Comparison of ENCODE assay signal across 17 cellular contexts in genomic region chr4:170004656-170005250, GRCh38. TPM values are rescaled to one million over a fixed set of nuclear protein-coding genes. Genes with fewer than 3 reads are reported as not detected.
DNase-seq lines count a peak whose midpoint lies in the region; ATAC-seq and TF ChIP-seq lines count a peak whose summit lies in the region.
"Had no signal": no experiment of that assay in that cellular context is flagged by ENCODE, and none has a peak within 500 bp of the region (broad histone marks: within the 10 kb centered on the region; RNA-seq: fewer than 3 reads in every experiment).

No MANE protein-coding gene starts in this region.

- no peak overlapping the region for H2AFZ ChIP-seq in mesenchymal stem cell (ENCODE audit: low read depth, low read length)

- 91% methylated on average over 4 of the region's 5 CpGs for WGBS in mesenchymal stem cell

- no peaks in the 10 kb centered on the region for H3K27me3 Mint-ChIP-seq in activated T-cell treated with anti-CD3 and anti-CD28 coated beads, Interleukin-2, amount 50 U/mL, for 72 hours (ENCODE audit: low read depth)
- H3K27me3 Mint-ChIP-seq in type B pancreatic cell, result no peaks in the 10 kb centered on the region
- H3K27me3 Mint-ChIP-seq: activated naive CD8-positive, alpha-beta T cell treated with anti-CD3 and anti-CD28 coated beads, Interleukin-2, amount 10 ng/mL, durations not matched to agents 7 days and 5 days had no signal

- H2BK120ac ChIP-seq in mesenchymal stem cell (ENCODE audit: low read depth, low read length), result no peak overlapping the region

- TF ChIP-seq CTCF in ascending aorta (IDR thresholded peaks at IDR 0.05) (no peak), fibroblast of the aortic adventitia (IDR thresholded peaks at IDR 0.05; ENCODE audit: insufficient read depth, low read length) (no peak), thoracic aorta (IDR thresholded peaks at IDR 0.05) (no peak), type B pancreatic cell (conservative IDR thresholded peaks at IDR 0.05) (no peak)

- H3K4me1 Mint-ChIP-seq in activated T-cell treated with anti-CD3 and anti-CD28 coated beads, Interleukin-2, amount 50 U/mL, for 72 hours (ENCODE audit: low read depth), result peaks cover 5% of the 10 kb centered on the region
- H3K4me1 Mint-ChIP-seq in type B pancreatic cell (ENCODE audit: unreplicated experiment), result peaks cover 7% of the 10 kb centered on the region

- in situ Hi-C loops in HAP-1 (cut with MboI; ENCODE audit: low sequenced_read_pairs), result no loop called here

- H3K36me3 ChIP-seq in HAP-1 (replicated peaks), result no peaks in the 10 kb centered on the region
- no peaks in the 10 kb centered on the region for H3K36me3 ChIP-seq in ascending aorta
- no peaks in the 10 kb centered on the region for H3K36me3 ChIP-seq in thoracic aorta
- H3K36me3 ChIP-seq in mesenchymal stem cell (ENCODE audit: control insufficient read depth in 1 of 2, insufficient read depth in 2 of 2, low read depth in 1 of 2, low read length in 2 of 2), result no peaks in the 10 kb centered on the region
- H3K36me3 ChIP-seq: upper lobe of left lung had no signal

- intact Hi-C loops in ascending aorta (cut with DNase I), result loop anchor here (1.0 kb wide), 1 partner anchor 40 kb away; no protein-coding TSS in a partner anchor

- no peak overlapping the region for H3K14ac ChIP-seq in mesenchymal stem cell (ENCODE audit: low read length in 2 of 2)

- no peaks in the 10 kb centered on the region for H3K79me1 ChIP-seq in mesenchymal stem cell (replicated peaks; ENCODE audit: low read length, poor library complexity, severe bottlenecking)

- DNase-seq in HAP-1 (ENCODE audit: low spot score in 2 of 2) (peak; percentile 23 to 32), ascending aorta (ENCODE audit: low spot score in 2 of 2) (no peak), fibroblast of the aortic adventitia (ENCODE audit: low read depth) (peak; percentile 24), thoracic aorta (ENCODE audit: low spot score) (no peak), mesenchymal stem cell (no peak), type B pancreatic cell (ENCODE audit: extremely low spot score, unreplicated experiment) (no peak)
- DNase-seq in activated T-cell treated with anti-CD3 and anti-CD28 coated beads, Interleukin-2, amount 50 U/mL, for 72 hours, result no peak
- DNase-seq: activated CD4-positive, alpha-beta memory T cell treated with anti-CD3 and anti-CD28 coated beads for 36 hours; activated naive CD8-positive, alpha-beta T cell treated with anti-CD3 and anti-CD28 coated beads, Interleukin-2, amount 10 ng/mL, durations not matched to agents 7 days and 5 days; activated T-cell treated with anti-CD3 and anti-CD28 coated beads, Interleukin-2, amount 50 U/mL, for 4 hours; Caco-2; left cardiac atrium; mucosa of descending colon; NCI-H2081; stimulated activated naive B cell treated with anti-CD40 and anti-IgM and Interleukin-4, amounts not matched to agents 10 μg/mL and 1 μg/mL and 100 μg/mL, for 72 hours; upper lobe of left lung had no signal

- H3K4me2 ChIP-seq in mesenchymal stem cell (ENCODE audit: low read length, poor library complexity, severe bottlenecking), result no peak overlapping the region

- no peak overlapping the region for H2BK15ac ChIP-seq in mesenchymal stem cell (ENCODE audit: low read depth, poor library complexity, severe bottlenecking)

- H3K27me3 ChIP-seq in HAP-1 (ENCODE audit: low read depth), result no peaks in the 10 kb centered on the region
- no peaks in the 10 kb centered on the region for H3K27me3 ChIP-seq in ascending aorta
- H3K27me3 ChIP-seq in thoracic aorta (replicated peaks; ENCODE audit: insufficient read depth), result no peaks in the 10 kb centered on the region
- no peaks in the 10 kb centered on the region for H3K27me3 ChIP-seq in mesenchymal stem cell (ENCODE audit: control insufficient read depth in 1 of 2, insufficient read depth in 1 of 2, low read length in 2 of 2)
- H3K27me3 ChIP-seq: upper lobe of left lung had no signal

- H3K27ac ChIP-seq in ascending aorta, result peak overlapping the region; percentile 4 to 52
- peak overlapping the region; percentile 61 to 73 for H3K27ac ChIP-seq in thoracic aorta
- H3K27ac ChIP-seq in mesenchymal stem cell (ENCODE audit: low read length, poor library complexity, severe bottlenecking), result no peak overlapping the region
- H3K27ac ChIP-seq: upper lobe of left lung had no signal

- no peak overlapping the region for H2BK12ac ChIP-seq in mesenchymal stem cell (ENCODE audit: low read length in 2 of 2)

- H3K18ac ChIP-seq in mesenchymal stem cell (ENCODE audit: low read depth in 1 of 2, low read length in 2 of 2), result no peak overlapping the region

- H4K8ac ChIP-seq in mesenchymal stem cell (ENCODE audit: low read length), result no peak overlapping the region

- H3K9ac ChIP-seq in mesenchymal stem cell (ENCODE audit: low read length), result no peak overlapping the region

- no peaks in the 10 kb centered on the region for H3K9me3 ChIP-seq in HAP-1
- no peaks in the 10 kb centered on the region for H3K9me3 ChIP-seq in ascending aorta
- H3K9me3 ChIP-seq in thoracic aorta, result no peaks in the 10 kb centered on the region
- H3K9me3 ChIP-seq in mesenchymal stem cell (ENCODE audit: control insufficient read depth, low read length), result no peaks in the 10 kb centered on the region
- H3K9me3 ChIP-seq: Caco-2, mucosa of descending colon, upper lobe of left lung had no signal

- H3K27ac Mint-ChIP-seq in activated T-cell treated with anti-CD3 and anti-CD28 coated beads, Interleukin-2, amount 50 U/mL, for 72 hours, result no peak overlapping the region
- H3K27ac Mint-ChIP-seq in type B pancreatic cell, result no peak overlapping the region
- H3K27ac Mint-ChIP-seq: activated CD4-positive, alpha-beta memory T cell treated with anti-CD3 and anti-CD28 coated beads for 36 hours; activated naive CD8-positive, alpha-beta T cell treated with anti-CD3 and anti-CD28 coated beads, Interleukin-2, amount 10 ng/mL, durations not matched to agents 7 days and 5 days; stimulated activated naive B cell treated with anti-CD40 and anti-IgM and Interleukin-4, amounts not matched to agents 10 μg/mL and 1 μg/mL and 100 μg/mL, for 72 hours had no signal

- H3K36me3 Mint-ChIP-seq in activated T-cell treated with anti-CD3 and anti-CD28 coated beads, Interleukin-2, amount 50 U/mL, for 72 hours (ENCODE audit: insufficient read depth in 2 of 2), result no peaks in the 10 kb centered on the region
- no peaks in the 10 kb centered on the region for H3K36me3 Mint-ChIP-seq in type B pancreatic cell
- H3K36me3 Mint-ChIP-seq: activated CD4-positive, alpha-beta memory T cell treated with anti-CD3 and anti-CD28 coated beads for 36 hours; activated naive CD8-positive, alpha-beta T cell treated with anti-CD3 and anti-CD28 coated beads, Interleukin-2, amount 10 ng/mL, durations not matched to agents 7 days and 5 days; stimulated activated naive B cell treated with anti-CD40 and anti-IgM and Interleukin-4, amounts not matched to agents 10 μg/mL and 1 μg/mL and 100 μg/mL, for 72 hours had no signal

- H3K9me3 Mint-ChIP-seq in activated T-cell treated with anti-CD3 and anti-CD28 coated beads, Interleukin-2, amount 50 U/mL, for 72 hours, result no peaks in the 10 kb centered on the region
- no peaks in the 10 kb centered on the region for H3K9me3 Mint-ChIP-seq in type B pancreatic cell
- H3K9me3 Mint-ChIP-seq: activated CD4-positive, alpha-beta memory T cell treated with anti-CD3 and anti-CD28 coated beads for 36 hours; activated naive CD8-positive, alpha-beta T cell treated with anti-CD3 and anti-CD28 coated beads, Interleukin-2, amount 10 ng/mL, durations not matched to agents 7 days and 5 days; activated T-cell treated with anti-CD3 and anti-CD28 coated beads, Interleukin-2, amount 50 U/mL, for 4 hours; central memory CD8-positive, alpha-beta T cell; stimulated activated naive B cell treated with anti-CD40 and anti-IgM and Interleukin-4, amounts not matched to agents 10 μg/mL and 1 μg/mL and 100 μg/mL, for 72 hours had no signal

- peak; percentile 44 for ATAC-seq in thoracic aorta (ENCODE audit: insufficient number of reproducible peaks, low FRiP score, low read depth)
- no peak for ATAC-seq in activated T-cell treated with anti-CD3 and anti-CD28 coated beads, Interleukin-2, amount 50 U/mL, for 72 hours (replicated peaks in 1 of 2)
- ATAC-seq: activated T-cell treated with anti-CD3 and anti-CD28 coated beads, Interleukin-2, amount 50 U/mL, for 4 hours; mucosa of descending colon; stimulated activated naive B cell treated with anti-CD40 and anti-IgM and Interleukin-4, amounts not matched to agents 10 μg/mL and 1 μg/mL and 100 μg/mL, for 72 hours had no signal

- H3K4me3 ChIP-seq in HAP-1 (no peak overlapping the region), ascending aorta (no peak overlapping the region), fibroblast of the aortic adventitia (ENCODE audit: low read depth, low read length) (no peak overlapping the region), thoracic aorta (no peak overlapping the region), mesenchymal stem cell (ENCODE audit: insufficient read depth in 1 of 2, low read depth in 1 of 2, low read length in 2 of 2) (no peak overlapping the region)
- H3K4me3 ChIP-seq: mucosa of descending colon, upper lobe of left lung had no signal

- no peak overlapping the region for H3K23ac ChIP-seq in mesenchymal stem cell (ENCODE audit: low read length in 2 of 2)

- H4K91ac ChIP-seq in mesenchymal stem cell (ENCODE audit: low read length), result no peak overlapping the region

- H3K4me1 ChIP-seq in HAP-1, result peaks cover 27% of the 10 kb centered on the region
- H3K4me1 ChIP-seq in ascending aorta, result peaks cover 0 to 20% of the 10 kb centered on the region in 2 donors
- H3K4me1 ChIP-seq in thoracic aorta (ENCODE audit: control insufficient read depth in 1 of 2, low read depth in 2 of 2), result peaks cover 25 to 79% of the 10 kb centered on the region in 2 donors
- peaks cover 3% of the 10 kb centered on the region for H3K4me1 ChIP-seq in mesenchymal stem cell (ENCODE audit: control insufficient read depth, insufficient read depth, low read depth, low read length)
- H3K4me1 ChIP-seq: Caco-2 had no signal

- H3K4me3 Mint-ChIP-seq in activated T-cell treated with anti-CD3 and anti-CD28 coated beads, Interleukin-2, amount 50 U/mL, for 72 hours, result no peak overlapping the region
- no peak overlapping the region for H3K4me3 Mint-ChIP-seq in type B pancreatic cell
- H3K4me3 Mint-ChIP-seq: activated CD4-positive, alpha-beta memory T cell treated with anti-CD3 and anti-CD28 coated beads for 36 hours; activated naive CD8-positive, alpha-beta T cell treated with anti-CD3 and anti-CD28 coated beads, Interleukin-2, amount 10 ng/mL, durations not matched to agents 7 days and 5 days; activated T-cell treated with anti-CD3 and anti-CD28 coated beads, Interleukin-2, amount 50 U/mL, for 4 hours; central memory CD8-positive, alpha-beta T cell; stimulated activated naive B cell treated with anti-CD40 and anti-IgM and Interleukin-4, amounts not matched to agents 10 μg/mL and 1 μg/mL and 100 μg/mL, for 72 hours had no signal

- H2AK5ac ChIP-seq in mesenchymal stem cell (ENCODE audit: low read length, severe bottlenecking), result no peak overlapping the region

- H2BK5ac ChIP-seq in mesenchymal stem cell (ENCODE audit: low read depth, low read length, poor library complexity, severe bottlenecking), result no peak overlapping the region

- no peak overlapping the region for H3K4ac ChIP-seq in mesenchymal stem cell (ENCODE audit: low read depth in 1 of 2, low read length in 2 of 2)

RNA-seq across cellular contexts. Expression of gene MFAP3L, which starts 21.4 kb away (rescaled TPM):
- total RNA-seq in ascending aorta, result 2.2 TPM
- 0.82 and 3.3 TPM in 2 replicates for total RNA-seq in fibroblast of the aortic adventitia (ENCODE audit: low replicate concordance)
- total RNA-seq in thoracic aorta, result 10 to 100 TPM; 11.4 to 15.2 TPM
- polyA plus RNA-seq in mesenchymal stem cell (2013, experiment 1 of 2), result 0.73 TPM
- polyA plus RNA-seq in mesenchymal stem cell (2013, experiment 2 of 2), result 1.2 TPM
- 1 to 10 TPM; 1.2 to 1.7 TPM for total RNA-seq in activated T-cell treated with anti-CD3 and anti-CD28 coated beads, Interleukin-2, amount 50 U/mL, for 72 hours
- 7.4 and 10.1 TPM in 2 replicates for total RNA-seq in type B pancreatic cell (ENCODE audit: low replicate concordance)

Comparison
In these comparisons a context has a peak if more than half of its experiments do, and no peak if none do; other contexts are left out.
1. DNase-seq: peak in HAP-1 (2 of 2) and fibroblast of the aortic adventitia (single experiment); none in ascending aorta (0 of 2), thoracic aorta (single experiment), mesenchymal stem cell (single experiment), activated T-cell treated with anti-CD3 and anti-CD28 coated beads, Interleukin-2, amount 50 U/mL, for 72 hours (0 of 2) and type B pancreatic cell (single experiment).